In genomic region chr9:104856413-104856941, GRCh38 we compare ENCODE assay signal across 11 cellular contexts.
A peak's percentile ranks its signal among the peaks of the same experiment; 100 is the strongest.
DNase-seq lines count a peak whose midpoint lies in the region; ATAC-seq, FAIRE-seq and TF ChIP-seq lines count a peak whose summit lies in the region.
"Had no signal": no experiment of that assay in that cellular context is flagged by ENCODE, and none has a peak within 500 bp of the region (broad histone marks: within the 10 kb centered on the region; RNA-seq: fewer than 3 reads in every experiment).

No MANE protein-coding gene starts in this region.

- H3K9me3 ChIP-seq in PC-9 (ENCODE audit: insufficient read depth, low read depth) (no peaks in the 10 kb centered on the region), HepG2 (ENCODE audit: low read length) (no peaks in the 10 kb centered on the region), endodermal cell (ENCODE audit: control insufficient read depth, low read length) (no peaks in the 10 kb centered on the region)

- intact Hi-C loops in PC-9 (cut with micrococcal nuclease; ENCODE audit: unreplicated experiment) (no loop called here), HepG2 (cut with micrococcal nuclease; ENCODE audit: unreplicated experiment) (loop anchor here (5.0 kb wide), 1 partner anchor 136 kb away; no protein-coding TSS in a partner anchor)

- H3K79me2 ChIP-seq in PC-9 (ENCODE audit: low read depth) (peaks cover 32% of the 10 kb centered on the region), HepG2 (ENCODE audit: insufficient read depth, low read length) (peaks cover 47% of the 10 kb centered on the region)

- H3K27ac ChIP-seq in PC-9 = peak overlapping the region; percentile 80
- peak overlapping the region; percentile 49 for H3K27ac ChIP-seq in HepG2 (ENCODE audit: extremely low read length, insufficient read depth, low read length)
- no peak overlapping the region for H3K27ac ChIP-seq in substantia nigra (ENCODE audit: low read depth, low read length, poor library complexity, severe bottlenecking)
- H3K27ac ChIP-seq in endodermal cell (ENCODE audit: low read depth, low read length) = no peak overlapping the region

- TF ChIP-seq RAD21 in HepG2 (CRISPR knock-in tag; IDR thresholded peaks at IDR 0.05) = no peak

- H3K4me3 Mint-ChIP-seq in endodermal cell = no peak overlapping the region
- H3K4me3 Mint-ChIP-seq: activated T-cell treated with anti-CD3 and anti-CD28 coated beads, Interleukin-2, amount 50 U/mL, for 24 hours had no signal

- H3K9ac ChIP-seq in HepG2 (ENCODE audit: insufficient read depth, low read depth, low read length) = no peak overlapping the region
- no peak overlapping the region for H3K9ac ChIP-seq in endodermal cell (ENCODE audit: extremely low read depth, low read length, poor library complexity, severe bottlenecking)

- FAIRE-seq in HepG2 (lab: Jason Lieb, UNC) = peak; percentile 54
- FAIRE-seq: small intestine had no signal

- H3K27me3 Mint-ChIP-seq in endodermal cell (ENCODE audit: insufficient read depth) = no peaks in the 10 kb centered on the region
- H3K27me3 Mint-ChIP-seq: activated T-cell treated with anti-CD3 and anti-CD28 coated beads, Interleukin-2, amount 50 U/mL, for 24 hours had no signal

- H3K27ac Mint-ChIP-seq in endodermal cell = no peak overlapping the region
- H3K27ac Mint-ChIP-seq: activated T-cell treated with anti-CD3 and anti-CD28 coated beads, Interleukin-2, amount 50 U/mL, for 24 hours had no signal

- H4K20me1 ChIP-seq in PC-9 (ENCODE audit: insufficient read depth) (no peaks in the 10 kb centered on the region; the same call in 1 of the 2 replicates), HepG2 (ENCODE audit: insufficient read depth, low read length) (peaks cover 11% of the 10 kb centered on the region)

- peaks cover 58% of the 10 kb centered on the region for H3F3A ChIP-seq in PC-9 (ENCODE audit: insufficient read depth, low read depth)

- H2AFZ ChIP-seq in PC-9 (no peak overlapping the region), HepG2 (ENCODE audit: low read length) (no peak overlapping the region)

- peak overlapping the region; percentile 41 for H3K4me2 ChIP-seq in PC-9
- peak overlapping the region; percentile 44 for H3K4me2 ChIP-seq in HepG2 (ENCODE audit: low read depth, low read length)

- H3K36me3 ChIP-seq in PC-9 (ENCODE audit: low read depth) = peaks cover 55% of the 10 kb centered on the region
- peaks cover 29 to 83% of the 10 kb centered on the region in 2 experiments for H3K36me3 ChIP-seq in HepG2 (replicated peaks in 1 of 2; ENCODE audit: control insufficient read depth in 1 of 2, insufficient read depth in 2 of 2, low read length in 2 of 2)
- peaks cover 88% of the 10 kb centered on the region for H3K36me3 ChIP-seq in endodermal cell (ENCODE audit: control insufficient read depth, insufficient read depth, low read length)

- H3K4me1 Mint-ChIP-seq in endodermal cell = peaks cover 32% of the 10 kb centered on the region

- H3K27me3 ChIP-seq in PC-9 (ENCODE audit: insufficient read depth, low read depth) (no peaks in the 10 kb centered on the region), HepG2 (ENCODE audit: control insufficient read depth in 1 of 2, insufficient read depth in 2 of 2, low read length in 2 of 2) (no peaks in the 10 kb centered on the region), endodermal cell (ENCODE audit: control insufficient read depth, insufficient read depth, low read length, poor library complexity, severe bottlenecking) (no peaks in the 10 kb centered on the region)

- no peak for TF ChIP-seq POLR2A in HepG2 (IDR thresholded peaks at IDR 0.05; ENCODE audit: insufficient read depth in 1 of 2, low read depth in 2 of 2, low read length in 2 of 2)

- TF ChIP-seq CTCF in PC-9 (conservative IDR thresholded peaks at IDR 0.05) (no peak), HepG2 (CRISPR knock-in tag; IDR thresholded peaks at IDR 0.05) (no peak), endodermal cell (conservative IDR thresholded peaks at IDR 0.05) (no peak)

- TF ChIP-seq EP300 in HepG2 (IDR thresholded peaks at IDR 0.05; ENCODE audit: low read depth in 2 of 2, low read length in 2 of 2) = peak in 1 of 2 experiments; percentile 81; a peak in 2 of 4 replicates
- peak; percentile 51; the same call in 1 of the 2 replicates for TF ChIP-seq EP300 in HepG2 (CRISPR knock-in tag; IDR thresholded peaks at IDR 0.05; ENCODE audit: borderline replicate concordance)

- no TSS peak for BruUV-seq in PC-9 (replicated peaks; lab: Mats Ljungman, UMichigan)
- no TSS peak for BruUV-seq in HepG2 (replicated peaks; lab: Mats Ljungman, UMichigan)

- in situ Hi-C loops in HepG2 (cut with HindIII; ENCODE audit: extremely low pct_ligation_motif_present, low pct_unique_long_range_greater_than_20kb) = no loop called here

- peak; percentile 94 for ATAC-seq in HepG2

- POLR2A ChIA-PET in PC-9 (lab: Charles Lee; ENCODE audit: unreplicated experiment) = interaction anchor here (0.5 to 0.9 kb wide), 3 partner anchors 12 to 263 kb away, joined by 4 to 9 read pairs (median 7); no protein-coding TSS in a partner anchor
- POLR2A ChIA-PET in HepG2 (lab: Yijun Ruan, JAX) = interaction anchor here (0.7 to 1.0 kb wide), 2 partner anchors 208 to 562 kb away, joined by 3 read pairs; no protein-coding TSS in a partner anchor

- H3K4me1 ChIP-seq in PC-9 (replicated peaks; ENCODE audit: insufficient read depth) = peaks cover 62% of the 10 kb centered on the region
- H3K4me1 ChIP-seq in HepG2 (ENCODE audit: insufficient read depth, low read length) = peaks cover 80% of the 10 kb centered on the region
- H3K4me1 ChIP-seq in endodermal cell (ENCODE audit: control insufficient read depth, insufficient read depth, low read length) = no peaks in the 10 kb centered on the region

- peaks cover 47% of the 10 kb centered on the region for H3K36me3 Mint-ChIP-seq in endodermal cell (ENCODE audit: low read depth)

- no peaks in the 10 kb centered on the region for H3K9me2 ChIP-seq in PC-9 (ENCODE audit: insufficient read depth)

- CTCF ChIA-PET in PC-9 (lab: Charles Lee) = no interaction called here
- CTCF ChIA-PET in HepG2 (lab: Yijun Ruan, JAX; ENCODE audit: low intra/inter-chr PET ratio, low total read pairs) = no interaction called here

- no peaks in the 10 kb centered on the region for H3K9me3 Mint-ChIP-seq in endodermal cell
- H3K9me3 Mint-ChIP-seq: activated T-cell treated with anti-CD3 and anti-CD28 coated beads, Interleukin-2, amount 50 U/mL, for 24 hours had no signal

- DNase-seq in DMS53 treated with DMSO at 0.1 percent for 48 hours (lab: John Stamatoyannopoulos, UW; ENCODE audit: unreplicated experiment) = peak; percentile 76
- DNase-seq in NCI-H2029 treated with DMSO at 0.1 percent for 48 hours (lab: John Stamatoyannopoulos, UW) = peak; percentile 93
- DNase-seq in PC-9 = peak in 1 of 2 experiments; percentile 90
- peak; percentile 86 for DNase-seq in HepG2 (ENCODE audit: low spot score)
- no peak for DNase-seq in substantia nigra (lab: John Stamatoyannopoulos, UW)
- no peak for DNase-seq in globus pallidus (ENCODE audit: low spot score)
- DNase-seq in middle frontal gyrus (ENCODE audit: extremely low spot score, low spot score) = no peak
- DNase-seq in endodermal cell = no peak
- DNase-seq: activated T-cell treated with anti-CD3 and anti-CD28 coated beads, Interleukin-2, amount 50 U/mL, for 24 hours; SHP77; small intestine had no signal

- WGBS in HepG2 (ENCODE audit: low lambda C conversion rate) = 3% methylated on average over 5 of the region's 5 CpGs
- 70 to 80% methylated on average over 1 to 5 of the region's 5 CpGs for WGBS in endodermal cell (ENCODE audit: insufficient coverage in 1 of 2, insufficient read length in 1 of 2), 2 experiments

- peak overlapping the region; percentile 25; the same call in 1 of the 2 replicates for H3K4me3 ChIP-seq in PC-9
- H3K4me3 ChIP-seq in HepG2 (replicated peaks in 1 of 3; ENCODE audit: insufficient read depth in 1 of 3, low read depth in 2 of 3, low read length in 3 of 3) = no peak overlapping the region
- no peak overlapping the region for H3K4me3 ChIP-seq in endodermal cell (ENCODE audit: low read length)

TF ChIP-seq in HepG2, 621 proteins besides CTCF, POLR2A, EP300 and RAD21 (continues in another document):
- peak; percentile 96 for TF ChIP-seq PITX1 (CRISPR knock-in tag; IDR thresholded peaks at IDR 0.05)
- TF ChIP-seq ZEB1 (IDR thresholded peaks at IDR 0.05; ENCODE audit: insufficient replicate concordance, low read depth) = peak; percentile 68
- TF ChIP-seq ZNF264 (CRISPR knock-in tag; IDR thresholded peaks at IDR 0.05) = 0 out of 2 replicates have a peak, but pooled peaks have one; percentile 57
- TF ChIP-seq ZNF275 (CRISPR knock-in tag; IDR thresholded peaks at IDR 0.05; ENCODE audit: borderline replicate concordance) = 0 out of 2 replicates have a peak, but pooled peaks have one; percentile 21

Comparison
In these comparisons a context has a peak if more than half of its experiments do, and no peak if none do; other contexts are left out.
1. DNase-seq: peak in DMS53 treated with DMSO at 0.1 percent for 48 hours (single experiment), NCI-H2029 treated with DMSO at 0.1 percent for 48 hours (single experiment) and HepG2 (single experiment); none in substantia nigra (0 of 49), globus pallidus (single experiment), middle frontal gyrus (single experiment) and endodermal cell (single experiment).
2. H3K27ac ChIP-seq: peak in PC-9 (single experiment) and HepG2 (single experiment); none in substantia nigra (single experiment) and endodermal cell (single experiment).